Comparison of ENCODE assay signal across 7 cellular contexts in genomic region chr13:60226507-60226906, GRCh38.
DNase-seq lines count a peak whose midpoint lies in the region; ATAC-seq and TF ChIP-seq lines count a peak whose summit lies in the region.

No MANE protein-coding gene starts in this region.

- 25% methylated on average over 3 of the region's 3 CpGs for WGBS in GM23248 (ENCODE audit: low coverage in 1 of 2, low lambda C conversion rate in 2 of 2, missing lambda C conversion rate in 2 of 2), 2 experiments

- no peaks in the 10 kb centered on the region for H3F3A ChIP-seq in GM23248 (ENCODE audit: insufficient read depth)
- H3F3A ChIP-seq in neural cell (ENCODE audit: insufficient read depth, low read length, poor library complexity, severe bottlenecking): no peaks in the 10 kb centered on the region

- ATAC-seq in GM21360 (IDR thresholded peaks at IDR 0.05; ENCODE audit: unreplicated experiment) (no peak), HG02840 (IDR thresholded peaks at IDR 0.05; ENCODE audit: low FRiP score, unreplicated experiment) (no peak)

- no peak overlapping the region for H2AFZ ChIP-seq in GM23248
- no peak overlapping the region for H2AFZ ChIP-seq in neural cell (ENCODE audit: low read depth, low read length)

- H3K79me2 ChIP-seq in GM23248 (ENCODE audit: insufficient read depth) (no peaks in the 10 kb centered on the region), neural cell (replicated peaks; ENCODE audit: insufficient read depth, low read length) (no peaks in the 10 kb centered on the region)

- no peaks in the 10 kb centered on the region for H3K9me3 ChIP-seq in GM23248 (ENCODE audit: low read depth)
- no peaks in the 10 kb centered on the region for H3K9me3 ChIP-seq in neural cell (ENCODE audit: low read length)

- TF ChIP-seq CTCF in brain microvascular endothelial cell (IDR thresholded peaks at IDR 0.05; ENCODE audit: low read depth, low read length, missing control alignments): peak; percentile 65
- TF ChIP-seq CTCF in neural cell (IDR thresholded peaks at IDR 0.05; ENCODE audit: poor library complexity, severe bottlenecking): peak; percentile 38

- H3K27me3 ChIP-seq in GM23248 (replicated peaks; ENCODE audit: insufficient read depth): peaks cover 13% of the 10 kb centered on the region; the same call in 1 of the 2 replicates
- no peaks in the 10 kb centered on the region for H3K27me3 ChIP-seq in brain microvascular endothelial cell (replicated peaks)
- no peaks in the 10 kb centered on the region for H3K27me3 ChIP-seq in neural cell (ENCODE audit: insufficient read depth, low read depth, low read length)

- H3K4me3 ChIP-seq in GM23248 (no peak overlapping the region), brain microvascular endothelial cell (ENCODE audit: low read depth, low read length) (no peak overlapping the region), neural cell (ENCODE audit: low read length) (no peak overlapping the region)

- H3K36me3 ChIP-seq in GM23248 (ENCODE audit: low read depth): no peaks in the 10 kb centered on the region
- H3K36me3 ChIP-seq in brain microvascular endothelial cell (replicated peaks): no peaks in the 10 kb centered on the region
- H3K36me3 ChIP-seq in neural cell (ENCODE audit: insufficient read depth, low read length): no peaks in the 10 kb centered on the region

- H4K20me1 ChIP-seq in GM23248 (ENCODE audit: insufficient read depth) (no peaks in the 10 kb centered on the region), neural cell (ENCODE audit: insufficient read depth) (no peaks in the 10 kb centered on the region)

- H3K27ac ChIP-seq in GM23248 (no peak overlapping the region), brain microvascular endothelial cell (no peak overlapping the region), neural cell (ENCODE audit: low read length) (no peak overlapping the region)

- H3K4me2 ChIP-seq in GM23248 (ENCODE audit: unreplicated experiment) (no peak overlapping the region), neural cell (ENCODE audit: low read length) (no peak overlapping the region)

- H3K9me2 ChIP-seq in GM23248 (ENCODE audit: insufficient read depth): no peaks in the 10 kb centered on the region
- no peaks in the 10 kb centered on the region for H3K9me2 ChIP-seq in neural cell (ENCODE audit: insufficient read depth, low read length)

- TF ChIP-seq EP300 in neural cell (conservative IDR thresholded peaks at IDR 0.05; ENCODE audit: poor library complexity, severe bottlenecking): no peak

- TF ChIP-seq RAD21 in neural cell (conservative IDR thresholded peaks at IDR 0.05): peak; percentile 44

- DNase-seq in GM23248 (peak; percentile 34), NCI-H1930 (lab: John Stamatoyannopoulos, UW) (peak; percentile 75 to 80), brain microvascular endothelial cell (peak; percentile 25), DMS79 treated with DMSO at 0.1 percent for 48 hours (lab: John Stamatoyannopoulos, UW) (no peak)

- peaks cover 8% of the 10 kb centered on the region; the same call in 1 of the 2 replicates for H3K4me1 ChIP-seq in GM23248 (ENCODE audit: insufficient read depth)

- in situ Hi-C loops in GM23248 (cut with MboI) (no loop called here), brain microvascular endothelial cell (cut with HindIII; ENCODE audit: low pct_ligation_motif_present, low sequenced_read_pairs) (no loop called here)

- no peak overlapping the region for H3K9ac ChIP-seq in GM23248
- H3K9ac ChIP-seq in neural cell (ENCODE audit: low read length): no peak overlapping the region

TF ChIP-seq in neural cell, 6 proteins besides CTCF, POLR2A, EP300 and RAD21:
- TF ChIP-seq, protein P1, sequence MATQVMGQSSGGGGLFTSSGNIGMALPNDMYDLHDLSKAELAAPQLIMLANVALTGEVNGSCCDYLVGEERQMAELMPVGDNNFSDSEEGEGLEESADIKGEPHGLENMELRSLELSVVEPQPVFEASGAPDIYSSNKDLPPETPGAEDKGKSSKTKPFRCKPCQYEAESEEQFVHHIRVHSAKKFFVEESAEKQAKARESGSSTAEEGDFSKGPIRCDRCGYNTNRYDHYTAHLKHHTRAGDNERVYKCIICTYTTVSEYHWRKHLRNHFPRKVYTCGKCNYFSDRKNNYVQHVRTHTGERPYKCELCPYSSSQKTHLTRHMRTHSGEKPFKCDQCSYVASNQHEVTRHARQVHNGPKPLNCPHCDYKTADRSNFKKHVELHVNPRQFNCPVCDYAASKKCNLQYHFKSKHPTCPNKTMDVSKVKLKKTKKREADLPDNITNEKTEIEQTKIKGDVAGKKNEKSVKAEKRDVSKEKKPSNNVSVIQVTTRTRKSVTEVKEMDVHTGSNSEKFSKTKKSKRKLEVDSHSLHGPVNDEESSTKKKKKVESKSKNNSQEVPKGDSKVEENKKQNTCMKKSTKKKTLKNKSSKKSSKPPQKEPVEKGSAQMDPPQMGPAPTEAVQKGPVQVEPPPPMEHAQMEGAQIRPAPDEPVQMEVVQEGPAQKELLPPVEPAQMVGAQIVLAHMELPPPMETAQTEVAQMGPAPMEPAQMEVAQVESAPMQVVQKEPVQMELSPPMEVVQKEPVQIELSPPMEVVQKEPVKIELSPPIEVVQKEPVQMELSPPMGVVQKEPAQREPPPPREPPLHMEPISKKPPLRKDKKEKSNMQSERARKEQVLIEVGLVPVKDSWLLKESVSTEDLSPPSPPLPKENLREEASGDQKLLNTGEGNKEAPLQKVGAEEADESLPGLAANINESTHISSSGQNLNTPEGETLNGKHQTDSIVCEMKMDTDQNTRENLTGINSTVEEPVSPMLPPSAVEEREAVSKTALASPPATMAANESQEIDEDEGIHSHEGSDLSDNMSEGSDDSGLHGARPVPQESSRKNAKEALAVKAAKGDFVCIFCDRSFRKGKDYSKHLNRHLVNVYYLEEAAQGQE (IDR thresholded peaks at IDR 0.05; ENCODE audit: borderline replicate concordance): no peak
- no peak for TF ChIP-seq EZH2 (IDR thresholded peaks at IDR 0.05; ENCODE audit: borderline replicate concordance, insufficient read depth, low read length, poor library complexity, severe bottlenecking)
TF ChIP-seq in neural cell: peak in this region for 0.
